In the genomic region with DNA sequence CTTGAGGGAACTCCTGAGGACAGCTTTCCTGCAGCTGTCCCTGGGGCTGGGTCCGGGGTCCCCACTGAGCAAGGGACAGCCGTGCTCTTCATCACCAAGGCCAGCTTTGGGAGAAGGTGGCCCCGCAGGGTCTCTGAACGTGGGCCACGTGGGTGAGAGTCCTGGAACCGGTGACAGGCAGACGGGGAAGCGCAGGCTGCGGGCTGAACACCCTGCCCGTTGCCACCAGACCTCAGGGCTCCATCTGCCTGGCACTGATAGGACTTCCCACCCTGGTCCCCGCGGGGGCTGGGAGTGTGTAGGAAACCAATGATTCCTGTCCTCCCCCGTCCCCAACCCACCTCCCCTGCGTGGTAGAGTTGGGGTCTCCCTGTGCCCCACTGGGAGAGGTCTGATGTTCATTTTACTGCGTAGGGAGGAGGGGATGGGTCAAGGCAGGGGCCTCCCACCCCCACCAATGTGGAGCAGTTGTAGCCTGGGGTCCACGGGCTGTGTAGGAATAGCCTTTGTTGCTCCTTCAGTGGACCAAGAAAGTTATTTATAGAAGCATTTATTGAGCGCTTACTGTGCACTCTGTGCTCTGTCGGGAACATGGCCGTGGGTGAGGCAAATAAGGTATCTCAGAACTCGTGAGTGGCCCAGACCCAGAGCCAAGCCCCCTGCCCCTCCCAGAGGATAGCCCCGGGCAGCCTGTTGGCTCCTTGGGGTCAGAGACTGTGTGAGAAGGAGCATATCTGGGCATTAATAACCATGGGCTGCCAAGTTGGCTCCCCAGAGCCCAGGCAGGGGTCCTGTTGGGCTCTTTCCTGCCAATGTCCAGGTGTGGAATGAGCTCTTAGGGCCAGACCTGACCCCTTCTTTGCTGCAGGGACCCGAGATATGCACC, we compare ENCODE assay signal across 15 cellular contexts. TPM values are rescaled to one million over a fixed set of nuclear protein-coding genes. Genes with fewer than 3 reads are reported as not detected.
DNase-seq lines count a peak whose midpoint lies in the region; ATAC-seq, FAIRE-seq and TF ChIP-seq lines count a peak whose summit lies in the region.
"Had no signal": no experiment of that assay in that cellular context is flagged by ENCODE, and none has a peak within 500 bp of the region (broad histone marks: within the 10 kb centered on the region; RNA-seq: fewer than 3 reads in every experiment).

No MANE protein-coding gene starts in this region.

- H3K4me1 ChIP-seq in heart left ventricle (peaks cover 5 to 54% (median 39%) of the 10 kb centered on the region in 12 donors), H1 (replicated peaks in 1 of 4; ENCODE audit: control insufficient read depth in 3 of 4, insufficient read depth in 4 of 4, low read length in 3 of 4) (peaks cover 0 to 21% (median 12%) of the 10 kb centered on the region in 4 experiments; a peak in 5 of 7 replicates), osteoblast (ENCODE audit: insufficient read depth, low read length) (peaks cover 47% of the 10 kb centered on the region), urinary bladder (ENCODE audit: insufficient read depth) (no peaks in the 10 kb centered on the region)

- no peak overlapping the region; the same call in 1 of the 2 replicates for H4K8ac ChIP-seq in H1 (ENCODE audit: extremely low read depth, insufficient read depth, low read length)

- TF ChIP-seq POLR2A in heart left ventricle (IDR thresholded peaks at IDR 0.05) (no peak), H1 (IDR thresholded peaks at IDR 0.05; ENCODE audit: control extremely low read depth in 1 of 2, low read depth in 2 of 2, low read length in 2 of 2) (no peak)

- no peak overlapping the region for H3K23ac ChIP-seq in H1 (ENCODE audit: insufficient read length)

- WGBS in heart left ventricle, 4 donors: 36 to 45% (median 42%) methylated on average over 15 to 22 of the region's 22 CpGs
- whole genome bisulfite sequencing in H1 (ENCODE audit: extremely low coverage in 1 of 2, insufficient coverage in 1 of 2, insufficient read length in 1 of 2, insufficient replicate concordance in 2 of 2, low coverage in 1 of 2, low lambda C conversion rate in 2 of 2, missing lambda C conversion rate in 1 of 2), 2 experiments: 86% methylated on average over 18 of the region's 22 CpGs; no CpG with 5 or more reads in 1 of the 2 experiments
- 60% methylated on average over 22 of the region's 22 CpGs for WGBS in urinary bladder

- H3K18ac ChIP-seq in H1 (ENCODE audit: extremely low read depth, low read length): no peak overlapping the region

- 0 out of 2 replicates have a peak overlapping the region, but pooled peaks have one; percentile 81 for H2BK15ac ChIP-seq in H1 (ENCODE audit: low read length)

- DNase-seq in heart left ventricle: no peak
- no peak for DNase-seq in left cardiac atrium
- no peak for DNase-seq in H1 (ENCODE audit: low read depth in 1 of 2, low spot score in 2 of 2)
- peak; percentile 51 for DNase-seq in osteoblast (ENCODE audit: insufficient read length, low spot score, missing footprints)
- DNase-seq in D721Med (ENCODE audit: insufficient read length, low spot score): no peak
- DNase-seq in D341Med (ENCODE audit: low spot score): no peak
- DNase-seq: NCI-H1048; NCI-H510A; SJCRH30; stimulated activated CD4-positive, alpha-beta T cell treated with anti-CD3 and anti-CD28 coated beads, Interleukin-4, amount 100 ng/mL, for 24 hours had no signal

- no peak overlapping the region for H3K4ac ChIP-seq in H1 (replicated peaks; ENCODE audit: insufficient read length, low read depth, low read length)

- H3K23me2 ChIP-seq in H1 (ENCODE audit: low read depth, low read length): peaks cover 4% of the 10 kb centered on the region; the same call in 1 of the 2 replicates

- H3K27me3 ChIP-seq in heart left ventricle: peaks cover 0 to 17% (median 0%) of the 10 kb centered on the region in 9 donors
- peaks cover 0 to 2% (median 0%) of the 10 kb centered on the region in 4 experiments; a peak in 2 of 7 replicates for H3K27me3 ChIP-seq in H1 (replicated peaks in 1 of 4; ENCODE audit: control insufficient read depth in 3 of 4, extremely low read depth in 1 of 4, insufficient read depth in 3 of 4, low read length in 3 of 4)
- no peaks in the 10 kb centered on the region for H3K27me3 ChIP-seq in osteoblast (ENCODE audit: insufficient read depth, low read length)
- H3K27me3 ChIP-seq: pancreas had no signal

- H4K5ac ChIP-seq in H1 (ENCODE audit: insufficient read length, low read depth, low read length): no peak overlapping the region

- H2BK5ac ChIP-seq in H1 (ENCODE audit: low read depth, low read length): no peak overlapping the region

- CTCF ChIA-PET in H1 (lab: Charles Lee; ENCODE audit: partially characterized antibody): interaction anchor here (0.6 to 5.6 kb wide), 12 partner anchors 8 to 292 kb away, joined by 3 to 69 read pairs (median 4); no protein-coding TSS in a partner anchor

- peak overlapping the region; percentile 70 to 93 (median 85) for H3K27ac ChIP-seq in heart left ventricle
- H3K27ac ChIP-seq in H1 (ENCODE audit: low read depth, low read length): no peak overlapping the region
- no peak overlapping the region for H3K27ac ChIP-seq in osteoblast (ENCODE audit: low read depth, low read length)
- H3K27ac ChIP-seq in urinary bladder (ENCODE audit: low read depth): no peak overlapping the region
- H3K27ac ChIP-seq: SJCRH30 had no signal

- H3K79me2 ChIP-seq in H1 (ENCODE audit: control insufficient read depth in 1 of 2, insufficient read depth in 2 of 2, low read length in 2 of 2) (no peaks in the 10 kb centered on the region), osteoblast (ENCODE audit: insufficient read depth, low read length) (no peaks in the 10 kb centered on the region)

- peak overlapping the region; percentile 39; the same call in 1 of the 2 replicates for H2AK5ac ChIP-seq in H1 (ENCODE audit: low read depth, low read length)

- no peak for TF ChIP-seq EP300 in H1 (IDR thresholded peaks at IDR 0.05; ENCODE audit: borderline replicate concordance in 1 of 2, low read depth in 2 of 2, low read length in 2 of 2)

- H3K36me3 ChIP-seq in heart left ventricle: no peaks in the 10 kb centered on the region
- H3K36me3 ChIP-seq in H1 (ENCODE audit: control insufficient read depth in 2 of 4, insufficient read depth in 4 of 4, low read length in 3 of 4): no peaks in the 10 kb centered on the region
- H3K36me3 ChIP-seq in osteoblast (ENCODE audit: insufficient read depth, low read length): no peaks in the 10 kb centered on the region
- no peaks in the 10 kb centered on the region for H3K36me3 ChIP-seq in urinary bladder (ENCODE audit: insufficient read depth)
- H3K36me3 ChIP-seq: pancreas, SJCRH30 had no signal

- H3K14ac ChIP-seq in H1 (ENCODE audit: insufficient read length): no peak overlapping the region

- no peak for FAIRE-seq in H1 (lab: Jason Lieb, UNC)
- no peak for FAIRE-seq in D721Med (lab: Jason Lieb, UNC)
- FAIRE-seq: pancreas had no signal

- 0 out of 2 replicates have a peak overlapping the region, but pooled peaks have one; percentile 50 for H2BK12ac ChIP-seq in H1 (ENCODE audit: low read depth, low read length)

- H3K9me3 ChIP-seq in heart left ventricle (no peaks in the 10 kb centered on the region), H1 (ENCODE audit: insufficient read depth in 2 of 2, low read depth in 1 of 2, low read length in 1 of 2) (no peaks in the 10 kb centered on the region), osteoblast (ENCODE audit: low read depth, low read length) (no peaks in the 10 kb centered on the region)
- H3K9me3 ChIP-seq: pancreas, SJCRH30 had no signal

- ATAC-seq in heart left ventricle: no peak
- ATAC-seq in left cardiac atrium: no peak
- ATAC-seq in HG02973 (IDR thresholded peaks at IDR 0.05; ENCODE audit: unreplicated experiment): no peak
- ATAC-seq: pancreas had no signal

- no peak overlapping the region for H2BK120ac ChIP-seq in H1 (replicated peaks; ENCODE audit: low read depth, low read length)

- no peak overlapping the region for H3K9ac ChIP-seq in H1 (replicated peaks in 1 of 4; ENCODE audit: extremely low read depth in 1 of 4, low read depth in 3 of 4, low read length in 3 of 4)

- TF ChIP-seq RAD21 in H1 (IDR thresholded peaks at IDR 0.05 in 1 of 2, conservative IDR thresholded peaks at IDR 0.05 in 1 of 2; ENCODE audit: low read depth in 2 of 2, low read length in 2 of 2): no peak

- H3K4me3 ChIP-seq in heart left ventricle: peak overlapping the region; percentile 42 to 65 (median 59)
- no peak overlapping the region for H3K4me3 ChIP-seq in H1 (ENCODE audit: extremely low read depth in 1 of 4, insufficient read depth in 2 of 4, low read depth in 3 of 4, low read length in 4 of 4)
- no peak overlapping the region for H3K4me3 ChIP-seq in osteoblast (ENCODE audit: insufficient read depth, low read length)
- H3K4me3 ChIP-seq in urinary bladder (ENCODE audit: low read depth, low read length): peak overlapping the region; percentile 17
- H3K4me3 ChIP-seq: SJCRH30 had no signal

- H3K56ac ChIP-seq in H1 (replicated peaks; ENCODE audit: insufficient read length, low read depth, low read length): no peak overlapping the region

- TF ChIP-seq CTCF in heart left ventricle (IDR thresholded peaks at IDR 0.05) (no peak), H1 (IDR thresholded peaks at IDR 0.05; ENCODE audit: control extremely low read depth in 1 of 3, insufficient read depth in 1 of 3, low read depth in 1 of 3, low read length in 3 of 3) (no peak), osteoblast (IDR thresholded peaks at IDR 0.05; ENCODE audit: extremely low read depth, low read depth, low read length) (no peak), D721Med (IDR thresholded peaks at IDR 0.05; ENCODE audit: insufficient read depth, missing control alignments) (no peak)

- intact Hi-C loops in heart left ventricle (cut with DNase I) (loop anchor here in 1 of 10 donors (2.0 kb wide), 1 partner anchor 19 kb away; no protein-coding TSS in a partner anchor), left cardiac atrium (cut with DNase I) (no loop called here)

- H4K91ac ChIP-seq in H1 (replicated peaks; ENCODE audit: insufficient read length, low read length): no peak overlapping the region

- POLR2A ChIA-PET in H1 (lab: Charles Lee; ENCODE audit: partially characterized antibody): interaction anchor here (0.7 to 2.1 kb wide), 3 partner anchors 9 to 16 kb away, joined by 3 to 6 read pairs (median 3); no protein-coding TSS in a partner anchor

- H2AFZ ChIP-seq in H1 (ENCODE audit: low read length) (no peak overlapping the region), osteoblast (ENCODE audit: low read length) (no peak overlapping the region)

- H3K79me1 ChIP-seq in H1 (ENCODE audit: low read depth, low read length): no peaks in the 10 kb centered on the region

- H4K20me1 ChIP-seq in H1 (replicated peaks in 1 of 2; ENCODE audit: control insufficient read depth in 1 of 2, insufficient read depth in 2 of 2, low read length in 2 of 2) (peaks cover 0 to 4% of the 10 kb centered on the region in 2 experiments), osteoblast (ENCODE audit: insufficient read depth, low read length) (no peaks in the 10 kb centered on the region)

- H3K4me2 ChIP-seq in H1 (ENCODE audit: insufficient read depth in 1 of 2, low read depth in 2 of 2, low read length in 2 of 2) (no peak overlapping the region; a peak in 1 of 4 replicates), osteoblast (ENCODE audit: insufficient read depth, low read length) (no peak overlapping the region)

- H2BK20ac ChIP-seq in H1 (ENCODE audit: low read length): no peak overlapping the region

RNA-seq across cellular contexts. Expression of a gene that starts 1.3 kb away (rescaled TPM):
- total RNA-seq in heart left ventricle: 10 to 100 TPM; 15.2 to 65.2 (median 17.5) TPM
- polyA plus RNA-seq in heart left ventricle: 10 to 100 TPM; 14.1 to 23.3 TPM
- 10 to 100 TPM; 22.9 to 41.9 TPM for total RNA-seq in left cardiac atrium
- total RNA-seq in H1 (2021; fragmentation: NEBNext Ultra II Directional; extraction: Animal tissue kit (Norgen Biotek cat#: 25700)): 0.78 and 1.3 TPM in 2 replicates
- 2.6 and 2.9 TPM in 2 replicates for polyA plus RNA-seq in H1 (2011; rRNA removed)
- polyA plus RNA-seq in H1 (2011; cell fraction: cytosol; rRNA removed): 1.3 TPM
- 1.6 TPM for polyA plus RNA-seq in H1 (2011; cell fraction: nucleus; rRNA removed)
- 0.99 to 2.2 TPM (median 1.4 TPM) in 4 replicates for polyA plus RNA-seq in H1 (2012, experiment 1 of 2)
- polyA plus RNA-seq in H1 (2012, experiment 2 of 2): 1.4 TPM
- 2.8 TPM for polyA plus RNA-seq in H1 (2013, experiment 1 of 2)
- polyA plus RNA-seq in H1 (2013, experiment 2 of 2): 3.7 TPM
- 1.2 and 1.7 TPM in 2 replicates for polyA minus RNA-seq in H1 (2011; rRNA and poly(A)+ RNA removed)
- 0.81 TPM for polyA minus RNA-seq in H1 (2011; cell fraction: cytosol; rRNA and poly(A)+ RNA removed)
- polyA minus RNA-seq in H1 (2011; cell fraction: nucleus; rRNA and poly(A)+ RNA removed): 3.1 TPM
- 0.29 and 0.72 TPM in 2 replicates for total RNA-seq in osteoblast
- 11.5 TPM for total RNA-seq in urinary bladder
- polyA plus RNA-seq in urinary bladder: 36.1 TPM

RNA-seq across cellular contexts. Expression of a gene that starts 38.3 kb away (rescaled TPM):
- total RNA-seq in heart left ventricle (1 to 10 TPM in 1 of 9 donors, under 1 TPM in 8; 0.12 to 1.4 (median 0.53) TPM), left cardiac atrium (1 to 10 TPM in 1 of 2 donors, under 1 TPM in 1; 0.97 to 1.1 TPM), osteoblast (not detected in 2 replicates), urinary bladder (1.2 TPM)
- polyA plus RNA-seq in heart left ventricle (under 1 TPM; 0.15 to 0.61 TPM), H1 (2011; rRNA removed) (0.94 and 0.98 TPM in 2 replicates), urinary bladder (1.5 TPM)
- 0.15 and 0.28 TPM in 2 replicates for total RNA-seq in H1 (2021; fragmentation: NEBNext Ultra II Directional; extraction: Animal tissue kit (Norgen Biotek cat#: 25700))
- polyA plus RNA-seq in H1 (2011; cell fraction: cytosol; rRNA removed): 1.00 TPM
- polyA plus RNA-seq in H1 (2011; cell fraction: nucleus; rRNA removed): 0.87 TPM
- polyA plus RNA-seq in H1 (2012, experiment 1 of 2): 0.64 to 1.4 TPM (median 0.87 TPM) in 4 replicates
- polyA plus RNA-seq in H1 (2012, experiment 2 of 2): 0.42 TPM
- polyA plus RNA-seq in H1 (2013, experiment 1 of 2): 0.20 TPM
- polyA plus RNA-seq in H1 (2013, experiment 2 of 2): 0.52 TPM
- 0.59 and 0.69 TPM in 2 replicates for polyA minus RNA-seq in H1 (2011; rRNA and poly(A)+ RNA removed)
- polyA minus RNA-seq in H1 (2011; cell fraction: cytosol; rRNA and poly(A)+ RNA removed): not detected
- polyA minus RNA-seq in H1 (2011; cell fraction: nucleus; rRNA and poly(A)+ RNA removed): 0.60 TPM
- total RNA-seq: activated T-helper 2 cell treated with anti-CD3 and anti-CD28 coated beads, Interferon-gamma antibody, Interleukin-2, Interleukin-4, amounts not matched to agents 10 μg/mL and 5 μg/mL and 100 μg/mL, durations not matched to agents 14 hours and 24 hours and 36 hours; fibroblast of villous mesenchyme; SJCRH30 had no signal

Comparison
In these comparisons a context has a peak if more than half of its experiments do, and no peak if none do; other contexts are left out.
1. H3K27ac ChIP-seq: peak in heart left ventricle (12 of 12); none in H1 (single experiment), osteoblast (single experiment) and urinary bladder (single experiment).
2. H3K4me3 ChIP-seq: peak in heart left ventricle (12 of 12) and urinary bladder (single experiment); none in H1 (0 of 4) and osteoblast (single experiment).